1 cellular context compared by ENCODE assay signal in genomic region chr10:30349967-30350735, GRCh38.
A peak's percentile ranks its signal among the peaks of the same experiment; 100 is the strongest.
TF ChIP-seq lines count a peak whose summit lies in the region.

No MANE protein-coding gene starts in this region.

TF ChIP-seq in K562, 482 proteins besides CTCF, POLR2A, EP300 and RAD21:
- TF ChIP-seq ZNF740 (CRISPR knock-in tag; IDR thresholded peaks at IDR 0.05) (no peak), ZNF740 (tag; IDR thresholded peaks at IDR 0.05) (no peak), TAF1 (IDR thresholded peaks at IDR 0.05; ENCODE audit: control insufficient read depth, extremely low read depth, insufficient read depth, low read length, severe bottlenecking) (no peak), ZNF12 (CRISPR knock-in tag; IDR thresholded peaks at IDR 0.05) (no peak), NR2C2 (CRISPR knock-in tag; IDR thresholded peaks at IDR 0.05) (no peak), NR2C2 (tag; IDR thresholded peaks at IDR 0.05) (no peak), MLLT1 (IDR thresholded peaks at IDR 0.05) (no peak), ASH1L (IDR thresholded peaks at IDR 0.05; ENCODE audit: borderline replicate concordance, low read depth, partially characterized antibody) (no peak), ZNF280A (IDR thresholded peaks at IDR 0.05; ENCODE audit: low read depth, partially characterized antibody) (no peak), JUNB (CRISPR knock-in tag; conservative IDR thresholded peaks at IDR 0.05) (no peak), BCOR (IDR thresholded peaks at IDR 0.05) (peak; percentile 95), RBM39 (optimal IDR thresholded peaks at IDR 0.05; ENCODE audit: low read depth, low read length) (no peak), HDAC6 (IDR thresholded peaks at IDR 0.05; ENCODE audit: low read depth, low read length) (no peak), SP2 (IDR thresholded peaks at IDR 0.05; ENCODE audit: extremely low read depth, low read depth, low read length, poor library complexity, severe bottlenecking) (no peak), ZNF592 (IDR thresholded peaks at IDR 0.05) (no peak), ARID3B (CRISPR knock-in tag; IDR thresholded peaks at IDR 0.05; ENCODE audit: borderline replicate concordance) (no peak), MCM7 (IDR thresholded peaks at IDR 0.05) (no peak), PHB2 (IDR thresholded peaks at IDR 0.05; ENCODE audit: low read depth) (no peak), PYGO2 (tag; IDR thresholded peaks at IDR 0.05) (no peak), KDM1A (IDR thresholded peaks at IDR 0.05) (peak in 1 of 2 experiments; percentile 60; a peak in 2 of 4 replicates), ZNF395 (CRISPR knock-in tag; IDR thresholded peaks at IDR 0.05) (no peak), THRA (IDR thresholded peaks at IDR 0.05) (no peak), FOXJ2 (tag; IDR thresholded peaks at IDR 0.05) (no peak), SMARCA5 (IDR thresholded peaks at IDR 0.05) (0 out of 2 replicates have a peak, but pooled peaks have one; percentile 28), RBM25 (IDR thresholded peaks at IDR 0.05; ENCODE audit: low read depth, low read length, severe bottlenecking) (peak; percentile 45), ZNF232 (CRISPR knock-in tag; IDR thresholded peaks at IDR 0.05) (no peak)
